ENCODE assay signal across 26 cellular contexts in the genomic region with DNA sequence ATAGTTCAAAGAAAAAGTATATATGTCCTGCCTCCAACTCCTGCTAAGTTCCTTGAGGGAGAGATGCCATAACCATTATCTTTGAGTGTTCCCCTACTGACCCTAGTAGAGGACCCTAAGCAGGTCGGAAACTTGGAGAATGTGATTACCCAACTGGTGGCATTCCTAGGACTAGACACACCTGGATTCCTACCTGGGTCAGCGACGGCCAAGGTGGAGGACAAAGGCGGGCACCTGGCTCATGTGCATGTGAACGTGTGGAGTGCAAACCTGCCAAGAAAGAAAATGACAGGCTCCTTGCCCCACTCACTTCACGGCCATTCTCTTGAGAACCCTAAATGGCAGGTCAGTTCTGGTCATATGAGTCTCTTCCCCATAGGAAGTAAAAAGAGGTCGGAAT.
"Had no signal": no experiment of that assay in that cellular context is flagged by ENCODE, and none has a peak within 500 bp of the region (broad histone marks: within the 10 kb centered on the region; RNA-seq: fewer than 3 reads in every experiment).

No MANE protein-coding gene starts in this region.

- H3K27ac ChIP-seq: heart right ventricle, hepatocyte, left ventricle myocardium inferior, neural progenitor cell, neutrophil, parathyroid adenoma, psoas muscle, right atrium auricular region, right lobe of liver, stomach, testis, thyroid gland, transverse colon, upper lobe of left lung had no signal

- H3K4me1 ChIP-seq: heart right ventricle, left ventricle myocardium inferior, neural progenitor cell, parathyroid adenoma, psoas muscle, right atrium auricular region, right lobe of liver, stomach, testis, thyroid gland, transverse colon, upper lobe of left lung had no signal

- H3K4me3 ChIP-seq: heart right ventricle, hepatocyte, left ventricle myocardium inferior, mucosa of descending colon, neural progenitor cell, psoas muscle, right atrium auricular region, right lobe of liver, smooth muscle cell, stomach, testis, thyroid gland, transverse colon, upper lobe of left lung had no signal

- DNase-seq: heart right ventricle; islet precursor cell; left ventricle myocardium inferior; midbrain; mucosa of descending colon; naive thymus-derived CD4-positive, alpha-beta T cell; occipital lobe; psoas muscle; right lobe of liver; stimulated activated CD4-positive, alpha-beta T cell treated with anti-CD3 and anti-CD28 coated beads, Interleukin-1b, Interleukin-23, amount 100 ng/mL, for 48 hours; stimulated activated CD4-positive, alpha-beta T cell treated with anti-CD3 and anti-CD28 coated beads, Interleukin-2, amount 100 ng/mL, for 48 hours; stimulated activated naive B cell treated with anti-CD40 and anti-IgM and Interleukin-4, amounts not matched to agents 10 μg/mL and 1 μg/mL and 100 μg/mL, for 72 hours; stimulated activated naive CD8-positive, alpha-beta T cell treated with anti-CD3 and anti-CD28 coated beads, Interleukin-15, Interleukin-2, amounts not matched to agents 100 U/mL and 50 U/mL, for 24 hours; stomach; testis; thyroid gland; transverse colon; upper lobe of left lung had no signal

- H3K27me3 ChIP-seq: hepatocyte, neural progenitor cell, right atrium auricular region, thyroid gland, transverse colon, upper lobe of left lung had no signal

- H3K9me3 ChIP-seq: heart right ventricle, left ventricle myocardium inferior, mucosa of descending colon, neutrophil, psoas muscle, right atrium auricular region, right lobe of liver, stomach, testis, thyroid gland, transverse colon, upper lobe of left lung had no signal

- H3K27ac Mint-ChIP-seq: memory B cell; naive thymus-derived CD4-positive, alpha-beta T cell; natural killer cell treated with Interleukin-12 subunit alpha and Interleukin-12 subunit beta and Interleukin-15 and Interleukin-18, amount 100 ng/mL, for 72 hours; neural progenitor cell; stimulated activated naive B cell treated with anti-CD40 and anti-IgM and Interleukin-4, amounts not matched to agents 10 μg/mL and 1 μg/mL and 100 μg/mL, for 72 hours had no signal

- ATAC-seq: heart right ventricle; mucosa of descending colon; naive thymus-derived CD4-positive, alpha-beta T cell; natural killer cell treated with Interleukin-12 subunit alpha and Interleukin-12 subunit beta and Interleukin-15 and Interleukin-18, amount 100 ng/mL, for 72 hours; psoas muscle; right lobe of liver; stimulated activated naive B cell treated with anti-CD40 and anti-IgM and Interleukin-4, amounts not matched to agents 10 μg/mL and 1 μg/mL and 100 μg/mL, for 72 hours; stimulated activated naive CD8-positive, alpha-beta T cell treated with anti-CD3 and anti-CD28 coated beads, Interleukin-15, Interleukin-2, amounts not matched to agents 100 U/mL and 50 U/mL, for 24 hours had no signal

- H3K36me3 Mint-ChIP-seq: memory B cell; naive thymus-derived CD4-positive, alpha-beta T cell; natural killer cell treated with Interleukin-12 subunit alpha and Interleukin-12 subunit beta and Interleukin-15 and Interleukin-18, amount 100 ng/mL, for 72 hours; neural progenitor cell; stimulated activated naive B cell treated with anti-CD40 and anti-IgM and Interleukin-4, amounts not matched to agents 10 μg/mL and 1 μg/mL and 100 μg/mL, for 72 hours had no signal

- H3K4me3 Mint-ChIP-seq: memory B cell; naive thymus-derived CD4-positive, alpha-beta T cell; natural killer cell treated with Interleukin-12 subunit alpha and Interleukin-12 subunit beta and Interleukin-15 and Interleukin-18, amount 100 ng/mL, for 72 hours; neural progenitor cell; stimulated activated naive B cell treated with anti-CD40 and anti-IgM and Interleukin-4, amounts not matched to agents 10 μg/mL and 1 μg/mL and 100 μg/mL, for 72 hours had no signal

- H3K36me3 ChIP-seq: heart right ventricle, left ventricle myocardium inferior, neural progenitor cell, neutrophil, right atrium auricular region, right lobe of liver, stomach, thyroid gland, transverse colon, upper lobe of left lung had no signal

- H3K9me3 Mint-ChIP-seq: memory B cell; stimulated activated naive B cell treated with anti-CD40 and anti-IgM and Interleukin-4, amounts not matched to agents 10 μg/mL and 1 μg/mL and 100 μg/mL, for 72 hours had no signal
